ENCODE assay signal across 8 cellular contexts in the genomic region with DNA sequence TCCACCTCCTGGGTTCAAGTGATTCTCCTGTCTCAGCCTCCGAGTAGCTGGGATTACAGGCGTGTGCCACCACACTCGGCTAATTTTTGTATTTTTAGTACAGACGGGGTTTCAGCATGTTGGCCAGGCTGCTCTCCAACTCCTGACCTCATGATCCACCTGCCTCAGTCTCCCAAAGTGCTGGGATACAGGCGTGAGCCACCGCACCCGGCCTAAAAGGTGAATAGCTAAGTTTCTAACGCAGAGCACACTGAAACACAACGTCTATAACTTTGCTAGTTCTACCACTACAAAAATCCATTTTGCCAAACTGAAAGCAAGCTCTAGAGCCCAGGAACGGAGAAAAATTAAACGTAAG. TPM values are rescaled to one million over a fixed set of nuclear protein-coding genes. Genes with fewer than 3 reads are reported as not detected.
DNase-seq lines count a peak whose midpoint lies in the region; ATAC-seq and TF ChIP-seq lines count a peak whose summit lies in the region.
"Not testable (repeated sequence)": the region's sequence is repeated elsewhere in the genome, so short reads cannot be mapped to it uniquely, and the experiment has no call there.

No MANE protein-coding gene starts in this region.

- WGBS in mammary epithelial cell (ENCODE audit: low coverage, missing lambda C conversion rate), result 77% methylated on average over 11 of the region's 11 CpGs
- WGBS in prostate gland, result 76% methylated on average over 11 of the region's 11 CpGs

- H3K4me3 ChIP-seq in NB4 (ENCODE audit: low read depth, low read length) (peak overlapping the region; percentile 99), mammary epithelial cell (replicated peaks in 1 of 3; ENCODE audit: insufficient read depth in 1 of 3, low read depth in 2 of 3, low read length in 3 of 3) (peak overlapping the region; percentile 73 to 100 (median 99)), fibroblast of villous mesenchyme (ENCODE audit: low read depth, low read length) (peak overlapping the region; percentile 70), prostate gland (peak overlapping the region; percentile 74 to 92)

- peak overlapping the region; percentile 82 for H3K4me2 ChIP-seq in mammary epithelial cell (ENCODE audit: insufficient read depth, low read depth, low read length)

- H3K9ac ChIP-seq in mammary epithelial cell (ENCODE audit: insufficient read depth, low read length), result peak overlapping the region; percentile 72

- not testable (repeated sequence) for H4K20me1 ChIP-seq in mammary epithelial cell (ENCODE audit: insufficient read depth, low read length)

- intact Hi-C loops in Calu3 (cut with micrococcal nuclease; ENCODE audit: unreplicated experiment), result loop anchor here (5.0 to 10.0 kb wide), 2 partner anchors 62 to 104 kb away; a partner anchor contains a TSS
- intact Hi-C loops in mammary epithelial cell (cut with micrococcal nuclease), result loop anchor here (5.0 kb wide), 1 partner anchor 102 kb away; no protein-coding TSS in a partner anchor
- intact Hi-C loops in prostate gland (cut with DNase I), result loop anchor here (2.0 to 5.0 kb wide), 2 partner anchors 62 to 116 kb away; a partner anchor contains a TSS

- H3K36me3 Mint-ChIP-seq in Calu3 (ENCODE audit: insufficient read depth, unreplicated experiment), result peaks cover 42% of the 10 kb centered on the region
- peaks cover 32% of the 10 kb centered on the region for H3K36me3 Mint-ChIP-seq in activated CD8-positive, alpha-beta T cell treated with anti-CD3 and anti-CD28 coated beads, Interleukin-2, amount 10 ng/mL, durations not matched to agents 7 days and 5 days (ENCODE audit: low read depth)
- H3K36me3 Mint-ChIP-seq in memory B cell, type B pancreatic cell: not testable (repeated sequence)

- not testable (repeated sequence) for H3K27me3 ChIP-seq in mammary epithelial cell (ENCODE audit: insufficient read depth, low read length); prostate gland (replicated peaks; ENCODE audit: insufficient read depth)

- not testable (repeated sequence) for DNase-seq in Calu3; NB4 (ENCODE audit: low read depth); activated CD8-positive, alpha-beta T cell treated with anti-CD3 and anti-CD28 coated beads, Interleukin-2, amount 10 ng/mL, durations not matched to agents 7 days and 5 days; mammary epithelial cell; fibroblast of villous mesenchyme (ENCODE audit: low read depth); memory B cell (ENCODE audit: low spot score in 2 of 2); prostate gland (ENCODE audit: low spot score); type B pancreatic cell (ENCODE audit: extremely low spot score, unreplicated experiment)

- peaks cover 20% of the 10 kb centered on the region for H3K4me1 ChIP-seq in mammary epithelial cell (ENCODE audit: insufficient read depth, low read length)
- not testable (repeated sequence) for H3K4me1 ChIP-seq in prostate gland (replicated peaks)

- not testable (repeated sequence) for H3K9me3 Mint-ChIP-seq in Calu3 (ENCODE audit: low read depth, unreplicated experiment); activated CD8-positive, alpha-beta T cell treated with anti-CD3 and anti-CD28 coated beads, Interleukin-2, amount 10 ng/mL, durations not matched to agents 7 days and 5 days (ENCODE audit: insufficient read depth); memory B cell; type B pancreatic cell

- peak overlapping the region; percentile 89 for H3K27ac Mint-ChIP-seq in Calu3 (ENCODE audit: unreplicated experiment)
- peak overlapping the region; percentile 93 for H3K27ac Mint-ChIP-seq in activated CD8-positive, alpha-beta T cell treated with anti-CD3 and anti-CD28 coated beads, Interleukin-2, amount 10 ng/mL, durations not matched to agents 7 days and 5 days
- peak overlapping the region; percentile 96 for H3K27ac Mint-ChIP-seq in memory B cell
- H3K27ac Mint-ChIP-seq in type B pancreatic cell, result peak overlapping the region; percentile 97

- CTCF ChIA-PET in Calu3 (lab: Charles Lee), result interaction anchor here (0.7 to 1.7 kb wide), 4 partner anchors 12 to 175 kb away, joined by 3 to 16 read pairs (median 4); no protein-coding TSS in a partner anchor
- CTCF ChIA-PET in activated CD8-positive, alpha-beta T cell treated with anti-CD3 and anti-CD28 coated beads, Interleukin-2, amount 10 ng/mL, durations not matched to agents 7 days and 5 days (lab: Charles Lee), result interaction anchor here (0.8 to 3.0 kb wide), 8 partner anchors 8 to 153 kb away, joined by 3 to 24 read pairs (median 4); a partner anchor contains a TSS
- CTCF ChIA-PET in mammary epithelial cell (lab: Charles Lee; ENCODE audit: low non-redundant PET), result not testable (repeated sequence)

- H3K27ac ChIP-seq in mammary epithelial cell (ENCODE audit: insufficient read depth, low read depth, low read length), result peak overlapping the region; percentile 92
- peak overlapping the region; percentile 67 to 73 for H3K27ac ChIP-seq in prostate gland

- peaks cover 37% of the 10 kb centered on the region for H3K79me2 ChIP-seq in mammary epithelial cell (ENCODE audit: insufficient read depth, low read length)

- POLR2A ChIA-PET in activated CD8-positive, alpha-beta T cell treated with anti-CD3 and anti-CD28 coated beads, Interleukin-2, amount 10 ng/mL, durations not matched to agents 7 days and 5 days (lab: Charles Lee), result interaction anchor here (0.6 to 1.7 kb wide), 16 partner anchors 9 to 118 kb away, joined by 3 to 12 read pairs (median 3); a partner anchor contains a TSS

- dilution Hi-C loops in mammary epithelial cell (cut with HindIII; ENCODE audit: low sequenced_read_pairs), result loop anchor here (10.0 kb wide), 1 partner anchor 114 kb away; a partner anchor contains a TSS

- not testable (repeated sequence) for H3K9me3 ChIP-seq in mammary epithelial cell (replicated peaks; ENCODE audit: insufficient read depth, low read length); prostate gland

- H3K36me3 ChIP-seq in mammary epithelial cell (ENCODE audit: insufficient read depth, low read length); prostate gland: not testable (repeated sequence)

- H3K4me1 Mint-ChIP-seq in Calu3 (ENCODE audit: low read depth, unreplicated experiment) (peaks cover 19% of the 10 kb centered on the region), memory B cell (peaks cover 14% of the 10 kb centered on the region), type B pancreatic cell (ENCODE audit: unreplicated experiment) (peaks cover 22% of the 10 kb centered on the region)
- peaks cover 32% of the 10 kb centered on the region for H3K4me1 Mint-ChIP-seq in activated CD8-positive, alpha-beta T cell treated with anti-CD3 and anti-CD28 coated beads, Interleukin-2, amount 10 ng/mL, durations not matched to agents 7 days and 5 days (ENCODE audit: low read depth)

- in situ Hi-C loops in mammary epithelial cell (cut with MboI; ENCODE audit: low sequenced_read_pairs in 2 of 2), result not testable (repeated sequence)

- peak overlapping the region; percentile 83 for H3K4me3 Mint-ChIP-seq in Calu3 (ENCODE audit: low read depth, unreplicated experiment)
- peak overlapping the region; percentile 95 for H3K4me3 Mint-ChIP-seq in activated CD8-positive, alpha-beta T cell treated with anti-CD3 and anti-CD28 coated beads, Interleukin-2, amount 10 ng/mL, durations not matched to agents 7 days and 5 days
- peak overlapping the region; percentile 96 for H3K4me3 Mint-ChIP-seq in memory B cell
- peak overlapping the region; percentile 97 for H3K4me3 Mint-ChIP-seq in type B pancreatic cell

- BruUV-seq in Calu3 (replicated peaks; lab: Mats Ljungman, UMichigan) (TSS peak; percentile 98), mammary epithelial cell (replicated peaks; lab: Mats Ljungman, UMichigan) (TSS peak; percentile 88)

- peak overlapping the region; percentile 93 for H2AFZ ChIP-seq in mammary epithelial cell (ENCODE audit: low read depth, low read length)

- TF ChIP-seq POLR2A in NB4 (IDR thresholded peaks at IDR 0.05; ENCODE audit: extremely low read depth, insufficient read length); prostate gland (IDR thresholded peaks at IDR 0.05): not testable (repeated sequence)

- not testable (repeated sequence) for TF ChIP-seq CTCF in Calu3 (IDR thresholded peaks at IDR 0.05; ENCODE audit: unreplicated experiment); NB4 (IDR thresholded peaks at IDR 0.05; ENCODE audit: low read depth, low read length); mammary epithelial cell (conservative IDR thresholded peaks at IDR 0.05 in 1 of 2, IDR thresholded peaks at IDR 0.05 in 1 of 2; ENCODE audit: extremely low read depth in 1 of 2, insufficient read depth in 1 of 2, low read depth in 1 of 2, low read length in 2 of 2); fibroblast of villous mesenchyme (IDR thresholded peaks at IDR 0.05; ENCODE audit: insufficient read depth, low read depth, low read length); prostate gland (IDR thresholded peaks at IDR 0.05); type B pancreatic cell (conservative IDR thresholded peaks at IDR 0.05)

- ATAC-seq in activated CD8-positive, alpha-beta T cell treated with anti-CD3 and anti-CD28 coated beads, Interleukin-2, amount 10 ng/mL, durations not matched to agents 7 days and 5 days; memory B cell (ENCODE audit: low read depth): not testable (repeated sequence)

- peaks cover 14% of the 10 kb centered on the region for H3K27me3 Mint-ChIP-seq in Calu3 (ENCODE audit: unreplicated experiment)
- H3K27me3 Mint-ChIP-seq in activated CD8-positive, alpha-beta T cell treated with anti-CD3 and anti-CD28 coated beads, Interleukin-2, amount 10 ng/mL, durations not matched to agents 7 days and 5 days (ENCODE audit: low read depth), result peaks cover 22% of the 10 kb centered on the region
- not testable (repeated sequence) for H3K27me3 Mint-ChIP-seq in memory B cell
- H3K27me3 Mint-ChIP-seq in type B pancreatic cell, result peaks cover 16% of the 10 kb centered on the region

RNA-seq across cellular contexts. Expression of a gene that starts 0.5 kb away (rescaled TPM):
- 65.5 and 67.0 TPM in 2 replicates for total RNA-seq in Calu3 (2022)
- 10 to 100 TPM; 51.2 to 56.6 TPM for total RNA-seq in activated CD8-positive, alpha-beta T cell treated with anti-CD3 and anti-CD28 coated beads, Interleukin-2, amount 10 ng/mL, durations not matched to agents 7 days and 5 days
- 10 to 100 TPM; 31.8 to 57.2 TPM for total RNA-seq in mammary epithelial cell
- 43.7 TPM for polyA plus RNA-seq in mammary epithelial cell
- 3.1 TPM for polyA minus RNA-seq in mammary epithelial cell
- total RNA-seq in fibroblast of villous mesenchyme, result 56.7 and 84.6 TPM in 2 replicates
- total RNA-seq in prostate gland, result 10 to 100 TPM; 25.3 to 95.0 TPM
- total RNA-seq in type B pancreatic cell (ENCODE audit: low replicate concordance), result 45.4 and 57.5 TPM in 2 replicates
